In genomic region chr1:76784502-76784901, GRCh38 we compare ENCODE assay signal across 30 cellular contexts.
DNase-seq lines count a peak whose midpoint lies in the region; ATAC-seq, FAIRE-seq and TF ChIP-seq lines count a peak whose summit lies in the region.
"Had no signal": no experiment of that assay in that cellular context is flagged by ENCODE, and none has a peak within 500 bp of the region (broad histone marks: within the 10 kb centered on the region; RNA-seq: fewer than 3 reads in every experiment).

No MANE protein-coding gene starts in this region.

- H4K20me1 ChIP-seq in SK-N-SH (ENCODE audit: insufficient read depth), result no peaks in the 10 kb centered on the region
- H4K20me1 ChIP-seq: BLaER1; BLaER1 treated with 17β-estradiol and CSF1 and Interleukin-3, amounts not matched to agents 10 nM and 100 nM had no signal

- no peaks in the 10 kb centered on the region for H3K27me3 ChIP-seq in SK-N-SH (ENCODE audit: insufficient read depth)
- H3K27me3 ChIP-seq in A673 (replicated peaks; ENCODE audit: insufficient read depth, low read depth, low read length, poor library complexity), result peaks cover 12% of the 10 kb centered on the region
- H3K27me3 ChIP-seq: BE2C; BLaER1; BLaER1 treated with 17β-estradiol and CSF1 and Interleukin-3, amounts not matched to agents 10 nM and 100 nM had no signal

- H3K79me2 ChIP-seq in SK-N-SH (ENCODE audit: insufficient read depth), result no peaks in the 10 kb centered on the region

- no peak overlapping the region for H3K9ac ChIP-seq in SK-N-SH
- H3K9ac ChIP-seq: BLaER1; BLaER1 treated with 17β-estradiol and CSF1 and Interleukin-3, amounts not matched to agents 10 nM and 100 nM had no signal

- BruUV-seq in A673 (replicated peaks; lab: Mats Ljungman, UMichigan), result no TSS peak

- H3K4me3 ChIP-seq in SK-N-SH (ENCODE audit: low read depth in 2 of 2, low read length in 1 of 2) (no peak overlapping the region), A673 (ENCODE audit: low read depth, low read length, poor library complexity, severe bottlenecking) (no peak overlapping the region)
- H3K4me3 ChIP-seq: A549; BLaER1; BLaER1 treated with 17β-estradiol and CSF1 and Interleukin-3, amounts not matched to agents 10 nM and 100 nM had no signal

- POLR2A ChIA-PET in SK-N-SH (lab: Yijun Ruan, JAX), result no interaction called here
- POLR2A ChIA-PET in A673 (lab: Charles Lee; ENCODE audit: low non-redundant PET), result no interaction called here

- intact Hi-C loops in A673 (cut with micrococcal nuclease; ENCODE audit: unreplicated experiment), result no loop called here

- H3K9me3 ChIP-seq in SK-N-SH, result no peaks in the 10 kb centered on the region
- no peaks in the 10 kb centered on the region for H3K9me3 ChIP-seq in A673 (ENCODE audit: low read depth, low read length, poor library complexity, severe bottlenecking)
- H3K9me3 ChIP-seq: A549, BE2C, BLaER1, Caco-2 had no signal

- H3K36me3 ChIP-seq in SK-N-SH (replicated peaks in 1 of 2; ENCODE audit: control insufficient read depth in 1 of 2, insufficient read depth in 2 of 2, low read length in 1 of 2) (no peaks in the 10 kb centered on the region), A673 (ENCODE audit: insufficient read depth, low read length, poor library complexity, severe bottlenecking) (no peaks in the 10 kb centered on the region)
- H3K36me3 ChIP-seq: BE2C; BLaER1; BLaER1 treated with 17β-estradiol and CSF1 and Interleukin-3, amounts not matched to agents 10 nM and 100 nM had no signal

- DNase-seq in SK-N-SH (no peak), A673 (ENCODE audit: low spot score) (no peak)
- DNase-seq: 8988T; ACHN; AML-193; BE2C; C1 segment of cervical spinal cord; Caco-2; Calu3; CD4-positive, alpha-beta memory T cell; CD4-positive, alpha-beta T cell; CD4-positive, CD25-positive, alpha-beta regulatory T cell; CD8-positive, alpha-beta memory T cell; CD8-positive, alpha-beta T cell; COR-L47; DMS 273 treated with DMSO at 0.1 percent for 48 hours; DMS153; DMS79; DMS79 treated with DMSO at 0.1 percent for 48 hours; DND-41; EL had no signal

- TF ChIP-seq CTCF in SK-N-SH (IDR thresholded peaks at IDR 0.05), result no peak
- TF ChIP-seq CTCF in A673 (conservative IDR thresholded peaks at IDR 0.05; ENCODE audit: low read depth, low read length), result no peak

- no peaks in the 10 kb centered on the region; a peak in 1 of 4 replicates for H3K4me1 ChIP-seq in SK-N-SH (ENCODE audit: control insufficient read depth in 1 of 2, insufficient read depth in 2 of 2, low read depth in 1 of 2, low read length in 1 of 2)
- H3K4me1 ChIP-seq in A673 (ENCODE audit: insufficient read depth, low read length, poor library complexity, severe bottlenecking), result no peaks in the 10 kb centered on the region
- H3K4me1 ChIP-seq: A549; BE2C; BLaER1; BLaER1 treated with 17β-estradiol and CSF1 and Interleukin-3, amounts not matched to agents 10 nM and 100 nM; Caco-2 had no signal

- TF ChIP-seq EP300 in SK-N-SH (IDR thresholded peaks at IDR 0.05; ENCODE audit: borderline replicate concordance in 1 of 2, low read depth in 1 of 2, low read length in 1 of 2), result no peak

- CTCF ChIA-PET in SK-N-SH (lab: Yijun Ruan, JAX), result no interaction called here
- CTCF ChIA-PET in A673 (lab: Charles Lee), result no interaction called here

- no peaks in the 10 kb centered on the region for H3K9me2 ChIP-seq in SK-N-SH

- ATAC-seq in SK-N-SH treated with all-trans-retinoic acid at 6 μM for 48 hours, result no peak
- ATAC-seq: A549; CD8-positive, alpha-beta T cell had no signal

- H3K27ac ChIP-seq in SK-N-SH (ENCODE audit: low read depth in 2 of 2, low read length in 1 of 2) (no peak overlapping the region), A673 (ENCODE audit: low read depth, low read length, poor library complexity, severe bottlenecking) (no peak overlapping the region)
- H3K27ac ChIP-seq: 22Rv1; A549; BLaER1; BLaER1 treated with 17β-estradiol and CSF1 and Interleukin-3, amounts not matched to agents 10 nM and 100 nM; C4-2B had no signal

- no peak for TF ChIP-seq RAD21 in SK-N-SH (IDR thresholded peaks at IDR 0.05; ENCODE audit: low read length)

- peak; percentile 72 for FAIRE-seq in islet of Langerhans (lab: Jason Lieb, UNC)
- FAIRE-seq: A204.1, A549, D721Med had no signal

- H3K4me2 ChIP-seq in SK-N-SH, result no peak overlapping the region
- H3K4me2 ChIP-seq: A549; BLaER1; BLaER1 treated with 17β-estradiol and CSF1 and Interleukin-3, amounts not matched to agents 10 nM and 100 nM had no signal

- no peaks in the 10 kb centered on the region for H3F3A ChIP-seq in SK-N-SH (replicated peaks; ENCODE audit: insufficient read depth)

- no peak overlapping the region for H2AFZ ChIP-seq in SK-N-SH (ENCODE audit: low read depth)

TF ChIP-seq in SK-N-SH treated with all-trans-retinoic acid at 6 μM for 48 hours, 23 proteins besides CTCF, POLR2A, EP300 and RAD21:
- TF ChIP-seq ESRRG (CRISPR knock-in tag; IDR thresholded peaks at IDR 0.05) (no peak), ZFP30 (CRISPR knock-in tag; IDR thresholded peaks at IDR 0.05) (peak; percentile 91), ISL1 (CRISPR knock-in tag; IDR thresholded peaks at IDR 0.05) (no peak), ZNF565 (CRISPR knock-in tag; conservative IDR thresholded peaks at IDR 0.05; ENCODE audit: low read depth) (no peak)
TF ChIP-seq in SK-N-SH treated with all-trans-retinoic acid at 6 μM for 48 hours: peak in this region for 1.

TF ChIP-seq in SK-N-SH, 30 proteins besides CTCF, POLR2A, EP300 and RAD21:
- no peak for TF ChIP-seq YY1 (IDR thresholded peaks at IDR 0.05; ENCODE audit: low read depth)
- TF ChIP-seq RXRA (IDR thresholded peaks at IDR 0.05; ENCODE audit: borderline replicate concordance, low read depth), result no peak
- no peak for TF ChIP-seq MAX (IDR thresholded peaks at IDR 0.05; ENCODE audit: low read depth)
- TF ChIP-seq REST (IDR thresholded peaks at IDR 0.05; ENCODE audit: low read depth, low read length), result no peak
- no peak for TF ChIP-seq MXI1 (IDR thresholded peaks at IDR 0.05; ENCODE audit: low read depth, low read length)
- TF ChIP-seq TCF12 (IDR thresholded peaks at IDR 0.05), result no peak
